In the genomic region with DNA sequence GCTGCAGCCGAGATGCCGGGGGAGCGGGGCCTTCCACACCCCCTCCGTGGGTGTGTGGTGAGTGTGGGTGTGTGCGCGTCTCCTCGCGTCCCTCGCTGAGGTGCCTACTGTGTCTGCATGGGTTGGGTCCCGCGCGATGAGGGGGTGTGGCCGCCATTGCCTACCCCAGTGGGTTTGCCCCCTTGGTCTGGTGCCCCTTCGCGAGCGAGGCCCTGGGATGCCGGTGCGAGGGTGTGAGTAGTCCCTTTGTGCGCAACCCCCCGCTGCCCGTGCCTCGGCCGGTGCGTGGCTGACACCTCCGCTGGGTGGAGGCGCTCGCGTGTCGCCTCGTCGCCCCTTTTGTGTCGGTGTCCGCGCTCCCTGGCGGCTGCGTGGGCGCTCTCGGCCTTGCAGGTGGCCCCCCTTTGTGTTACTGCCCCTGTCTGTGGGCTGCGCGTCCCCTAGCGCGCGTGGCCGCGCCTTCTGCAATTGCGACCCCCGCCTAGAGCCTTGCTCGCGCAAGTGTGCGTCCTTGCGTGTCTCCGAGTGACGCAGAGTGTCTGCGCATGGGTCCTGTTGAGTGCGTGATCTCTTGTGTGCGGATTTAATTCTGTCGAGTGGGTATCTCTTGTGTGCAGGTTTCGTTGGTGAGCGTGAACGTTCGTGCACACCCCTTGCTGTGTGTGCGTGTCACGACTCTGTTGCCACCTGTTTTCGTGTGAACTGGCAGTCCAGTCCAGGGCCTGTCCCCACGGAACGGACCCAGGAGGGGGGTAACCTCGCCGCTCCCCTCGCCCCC, we compare ENCODE assay signal across 1 cellular context.
A peak's percentile ranks its signal among the peaks of the same experiment; 100 is the strongest.
TF ChIP-seq lines count a peak whose summit lies in the region.

No MANE protein-coding gene starts in this region.

TF ChIP-seq in HepG2, 621 proteins besides CTCF, POLR2A, EP300 and RAD21 (continued from another document):
- TF ChIP-seq, protein P1, sequence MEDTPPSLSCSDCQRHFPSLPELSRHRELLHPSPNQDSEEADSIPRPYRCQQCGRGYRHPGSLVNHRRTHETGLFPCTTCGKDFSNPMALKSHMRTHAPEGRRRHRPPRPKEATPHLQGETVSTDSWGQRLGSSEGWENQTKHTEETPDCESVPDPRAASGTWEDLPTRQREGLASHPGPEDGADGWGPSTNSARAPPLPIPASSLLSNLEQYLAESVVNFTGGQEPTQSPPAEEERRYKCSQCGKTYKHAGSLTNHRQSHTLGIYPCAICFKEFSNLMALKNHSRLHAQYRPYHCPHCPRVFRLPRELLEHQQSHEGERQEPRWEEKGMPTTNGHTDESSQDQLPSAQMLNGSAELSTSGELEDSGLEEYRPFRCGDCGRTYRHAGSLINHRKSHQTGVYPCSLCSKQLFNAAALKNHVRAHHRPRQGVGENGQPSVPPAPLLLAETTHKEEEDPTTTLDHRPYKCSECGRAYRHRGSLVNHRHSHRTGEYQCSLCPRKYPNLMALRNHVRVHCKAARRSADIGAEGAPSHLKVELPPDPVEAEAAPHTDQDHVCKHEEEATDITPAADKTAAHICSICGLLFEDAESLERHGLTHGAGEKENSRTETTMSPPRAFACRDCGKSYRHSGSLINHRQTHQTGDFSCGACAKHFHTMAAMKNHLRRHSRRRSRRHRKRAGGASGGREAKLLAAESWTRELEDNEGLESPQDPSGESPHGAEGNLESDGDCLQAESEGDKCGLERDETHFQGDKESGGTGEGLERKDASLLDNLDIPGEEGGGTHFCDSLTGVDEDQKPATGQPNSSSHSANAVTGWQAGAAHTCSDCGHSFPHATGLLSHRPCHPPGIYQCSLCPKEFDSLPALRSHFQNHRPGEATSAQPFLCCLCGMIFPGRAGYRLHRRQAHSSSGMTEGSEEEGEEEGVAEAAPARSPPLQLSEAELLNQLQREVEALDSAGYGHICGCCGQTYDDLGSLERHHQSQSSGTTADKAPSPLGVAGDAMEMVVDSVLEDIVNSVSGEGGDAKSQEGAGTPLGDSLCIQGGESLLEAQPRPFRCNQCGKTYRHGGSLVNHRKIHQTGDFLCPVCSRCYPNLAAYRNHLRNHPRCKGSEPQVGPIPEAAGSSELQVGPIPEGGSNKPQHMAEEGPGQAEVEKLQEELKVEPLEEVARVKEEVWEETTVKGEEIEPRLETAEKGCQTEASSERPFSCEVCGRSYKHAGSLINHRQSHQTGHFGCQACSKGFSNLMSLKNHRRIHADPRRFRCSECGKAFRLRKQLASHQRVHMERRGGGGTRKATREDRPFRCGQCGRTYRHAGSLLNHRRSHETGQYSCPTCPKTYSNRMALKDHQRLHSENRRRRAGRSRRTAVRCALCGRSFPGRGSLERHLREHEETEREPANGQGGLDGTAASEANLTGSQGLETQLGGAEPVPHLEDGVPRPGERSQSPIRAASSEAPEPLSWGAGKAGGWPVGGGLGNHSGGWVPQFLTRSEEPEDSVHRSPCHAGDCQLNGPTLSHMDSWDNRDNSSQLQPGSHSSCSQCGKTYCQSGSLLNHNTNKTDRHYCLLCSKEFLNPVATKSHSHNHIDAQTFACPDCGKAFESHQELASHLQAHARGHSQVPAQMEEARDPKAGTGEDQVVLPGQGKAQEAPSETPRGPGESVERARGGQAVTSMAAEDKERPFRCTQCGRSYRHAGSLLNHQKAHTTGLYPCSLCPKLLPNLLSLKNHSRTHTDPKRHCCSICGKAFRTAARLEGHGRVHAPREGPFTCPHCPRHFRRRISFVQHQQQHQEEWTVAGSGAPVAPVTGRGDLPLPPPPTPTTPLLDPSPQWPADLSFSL (CRISPR knock-in tag; IDR thresholded peaks at IDR 0.05) = peak; percentile 70; the same call in 1 of the 2 replicates
- TF ChIP-seq FOSL2 (CRISPR knock-in tag; IDR thresholded peaks at IDR 0.05) = peak; percentile 20
- TF ChIP-seq ZNF703 (CRISPR knock-in tag; IDR thresholded peaks at IDR 0.05; ENCODE audit: borderline replicate concordance) = no peak
- TF ChIP-seq NFKB2 (CRISPR knock-in tag; IDR thresholded peaks at IDR 0.05; ENCODE audit: borderline replicate concordance) = 0 out of 2 replicates have a peak, but pooled peaks have one; percentile 22
- TF ChIP-seq ZNF337 (CRISPR knock-in tag; IDR thresholded peaks at IDR 0.05; ENCODE audit: borderline replicate concordance, low read depth) = 0 out of 2 replicates have a peak, but pooled peaks have one; percentile 7
- TF ChIP-seq, protein P2, sequence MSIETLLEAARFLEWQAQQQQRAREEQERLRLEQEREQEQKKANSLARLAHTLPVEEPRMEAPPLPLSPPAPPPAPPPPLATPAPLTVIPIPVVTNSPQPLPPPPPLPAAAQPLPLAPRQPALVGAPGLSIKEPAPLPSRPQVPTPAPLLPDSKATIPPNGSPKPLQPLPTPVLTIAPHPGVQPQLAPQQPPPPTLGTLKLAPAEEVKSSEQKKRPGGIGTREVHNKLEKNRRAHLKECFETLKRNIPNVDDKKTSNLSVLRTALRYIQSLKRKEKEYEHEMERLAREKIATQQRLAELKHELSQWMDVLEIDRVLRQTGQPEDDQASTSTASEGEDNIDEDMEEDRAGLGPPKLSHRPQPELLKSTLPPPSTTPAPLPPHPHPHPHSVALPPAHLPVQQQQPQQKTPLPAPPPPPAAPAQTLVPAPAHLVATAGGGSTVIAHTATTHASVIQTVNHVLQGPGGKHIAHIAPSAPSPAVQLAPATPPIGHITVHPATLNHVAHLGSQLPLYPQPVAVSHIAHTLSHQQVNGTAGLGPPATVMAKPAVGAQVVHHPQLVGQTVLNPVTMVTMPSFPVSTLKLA (IDR thresholded peaks at IDR 0.05) = no peak
- peak; percentile 6; the same call in 1 of the 2 replicates for TF ChIP-seq ETV5 (CRISPR knock-in tag; IDR thresholded peaks at IDR 0.05; ENCODE audit: borderline replicate concordance)
- peak; percentile 46; the same call in 1 of the 2 replicates for TF ChIP-seq ZNF709 (CRISPR knock-in tag; IDR thresholded peaks at IDR 0.05)
- TF ChIP-seq HNF4A (CRISPR knock-in tag; IDR thresholded peaks at IDR 0.05) = 0 out of 2 replicates have a peak, but pooled peaks have one; percentile 4
- TF ChIP-seq ZSCAN9 (CRISPR knock-in tag; IDR thresholded peaks at IDR 0.05; ENCODE audit: borderline replicate concordance) = no peak
- TF ChIP-seq EZH2 (conservative IDR thresholded peaks at IDR 0.05; ENCODE audit: low read depth, low read length) = no peak
- TF ChIP-seq ZNF431 (CRISPR knock-in tag; IDR thresholded peaks at IDR 0.05; ENCODE audit: borderline replicate concordance, low read depth) = peak; percentile 25
- peak; percentile 64; the same call in 1 of the 2 replicates for TF ChIP-seq ZNF30 (CRISPR knock-in tag; IDR thresholded peaks at IDR 0.05)
- peak; percentile 88 for TF ChIP-seq ZNF563 (CRISPR knock-in tag; IDR thresholded peaks at IDR 0.05)
- TF ChIP-seq, protein P3, sequence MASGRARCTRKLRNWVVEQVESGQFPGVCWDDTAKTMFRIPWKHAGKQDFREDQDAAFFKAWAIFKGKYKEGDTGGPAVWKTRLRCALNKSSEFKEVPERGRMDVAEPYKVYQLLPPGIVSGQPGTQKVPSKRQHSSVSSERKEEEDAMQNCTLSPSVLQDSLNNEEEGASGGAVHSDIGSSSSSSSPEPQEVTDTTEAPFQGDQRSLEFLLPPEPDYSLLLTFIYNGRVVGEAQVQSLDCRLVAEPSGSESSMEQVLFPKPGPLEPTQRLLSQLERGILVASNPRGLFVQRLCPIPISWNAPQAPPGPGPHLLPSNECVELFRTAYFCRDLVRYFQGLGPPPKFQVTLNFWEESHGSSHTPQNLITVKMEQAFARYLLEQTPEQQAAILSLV (CRISPR knock-in tag; IDR thresholded peaks at IDR 0.05; ENCODE audit: borderline replicate concordance) = peak; percentile 41; the same call in 1 of the 2 replicates
- TF ChIP-seq SRSF1 (optimal IDR thresholded peaks at IDR 0.05; ENCODE audit: low read depth, low read length) = peak; percentile 43
- TF ChIP-seq ZNF619 (CRISPR knock-in tag; IDR thresholded peaks at IDR 0.05) = no peak
- TF ChIP-seq, protein P4, sequence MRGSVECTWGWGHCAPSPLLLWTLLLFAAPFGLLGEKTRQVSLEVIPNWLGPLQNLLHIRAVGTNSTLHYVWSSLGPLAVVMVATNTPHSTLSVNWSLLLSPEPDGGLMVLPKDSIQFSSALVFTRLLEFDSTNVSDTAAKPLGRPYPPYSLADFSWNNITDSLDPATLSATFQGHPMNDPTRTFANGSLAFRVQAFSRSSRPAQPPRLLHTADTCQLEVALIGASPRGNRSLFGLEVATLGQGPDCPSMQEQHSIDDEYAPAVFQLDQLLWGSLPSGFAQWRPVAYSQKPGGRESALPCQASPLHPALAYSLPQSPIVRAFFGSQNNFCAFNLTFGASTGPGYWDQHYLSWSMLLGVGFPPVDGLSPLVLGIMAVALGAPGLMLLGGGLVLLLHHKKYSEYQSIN (CRISPR knock-in tag; IDR thresholded peaks at IDR 0.05; ENCODE audit: borderline replicate concordance) = no peak
TF ChIP-seq in HepG2: peak in this region for 135.
